ENCODE assay signal across 21 cellular contexts in the genomic region with DNA sequence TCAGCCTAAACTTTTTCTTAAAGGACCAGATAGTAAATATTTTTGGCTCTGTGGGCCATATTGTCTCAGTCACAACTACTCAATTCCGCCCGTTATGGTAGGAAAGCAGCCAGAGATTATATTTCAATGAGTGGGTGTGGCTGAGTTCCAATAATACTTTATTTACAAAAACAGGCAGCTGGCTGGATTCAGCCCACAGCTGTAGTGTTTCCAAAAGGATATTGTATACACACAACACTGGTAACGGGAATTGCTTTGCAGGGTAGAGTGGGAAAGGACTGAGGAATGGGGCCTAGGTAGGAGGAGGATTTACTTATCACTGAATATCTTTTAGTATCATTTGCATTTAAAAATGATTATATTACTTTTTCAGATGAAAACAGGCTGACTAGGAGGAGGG. TPM values are rescaled to one million over a fixed set of nuclear protein-coding genes. Genes with fewer than 3 reads are reported as not detected.
"Had no signal": no experiment of that assay in that cellular context is flagged by ENCODE, and none has a peak within 500 bp of the region (broad histone marks: within the 10 kb centered on the region; RNA-seq: fewer than 3 reads in every experiment).

No MANE protein-coding gene starts in this region.

- H3K9me3 ChIP-seq: ascending aorta, body of pancreas had no signal

- DNase-seq: activated CD4-positive, alpha-beta T cell treated with anti-CD3 and anti-CD28 coated beads for 4 hours; activated CD8-positive, alpha-beta memory T cell treated with anti-CD3 and anti-CD28 coated beads, Interleukin-2, amount 50 U/mL, for 4 hours; activated CD8-positive, alpha-beta T cell treated with anti-CD3 and anti-CD28 coated beads for 36 hours; activated naive CD8-positive, alpha-beta T cell treated with anti-CD3 and anti-CD28 coated beads, Interleukin-2, amount 50 U/mL, for 24 hours; activated T-cell treated with anti-CD3 and anti-CD28 coated beads, Interleukin-2, amount 50 U/mL, for 1 hour; amniotic stem cell; body of pancreas; MM.1S; NCI-H1105; NCI-H1436; NCI-H1694 treated with DMSO at 0.1 percent for 48 hours; NCI-H2081 treated with DMSO at 0.1 percent for 48 hours; NCI-H510A treated with DMSO at 0.1 percent for 48 hours; NCI-H69; SIG-M5; WERI-Rb-1 had no signal

- H3K36me3 ChIP-seq: ascending aorta, WERI-Rb-1 had no signal

- H3K27me3 ChIP-seq: ascending aorta, body of pancreas had no signal

- H3K4me3 Mint-ChIP-seq: activated CD8-positive, alpha-beta T cell treated with anti-CD3 and anti-CD28 coated beads for 36 hours; activated naive CD8-positive, alpha-beta T cell treated with anti-CD3 and anti-CD28 coated beads, Interleukin-2, amount 50 U/mL, for 24 hours had no signal

- H3K27ac ChIP-seq: ascending aorta, body of pancreas, WERI-Rb-1 had no signal

- H3K27ac Mint-ChIP-seq: activated CD8-positive, alpha-beta T cell treated with anti-CD3 and anti-CD28 coated beads for 36 hours; activated naive CD8-positive, alpha-beta T cell treated with anti-CD3 and anti-CD28 coated beads, Interleukin-2, amount 50 U/mL, for 24 hours had no signal

- ATAC-seq: activated CD4-positive, CD25-positive, alpha-beta regulatory T cell treated with anti-CD3 and anti-CD28 coated beads, Interleukin-2, amount 50 U/mL, for 24 hours; activated CD8-positive, alpha-beta T cell treated with anti-CD3 and anti-CD28 coated beads for 36 hours; activated naive CD4-positive, alpha-beta T cell treated with anti-CD3 and anti-CD28 coated beads, Interleukin-2, amount 50 U/mL, for 72 hours; activated naive CD8-positive, alpha-beta T cell treated with anti-CD3 and anti-CD28 coated beads, Interleukin-2, amount 50 U/mL, for 24 hours; body of pancreas had no signal

- H3K27me3 Mint-ChIP-seq: activated CD8-positive, alpha-beta T cell treated with anti-CD3 and anti-CD28 coated beads for 36 hours; activated naive CD8-positive, alpha-beta T cell treated with anti-CD3 and anti-CD28 coated beads, Interleukin-2, amount 50 U/mL, for 24 hours had no signal

- H3K4me3 ChIP-seq: ascending aorta, body of pancreas had no signal

- H3K4me1 ChIP-seq: ascending aorta, body of pancreas had no signal

- H3K9me3 Mint-ChIP-seq: activated CD8-positive, alpha-beta T cell treated with anti-CD3 and anti-CD28 coated beads for 36 hours; activated naive CD8-positive, alpha-beta T cell treated with anti-CD3 and anti-CD28 coated beads, Interleukin-2, amount 50 U/mL, for 24 hours had no signal

RNA-seq across cellular contexts. Expression of gene GCNT4, which starts 21.0 kb away (rescaled TPM):
- total RNA-seq: OCI-LY7, RPMI7951 had no signal
